Comparison of ENCODE assay signal across 8 cellular contexts in the genomic region with DNA sequence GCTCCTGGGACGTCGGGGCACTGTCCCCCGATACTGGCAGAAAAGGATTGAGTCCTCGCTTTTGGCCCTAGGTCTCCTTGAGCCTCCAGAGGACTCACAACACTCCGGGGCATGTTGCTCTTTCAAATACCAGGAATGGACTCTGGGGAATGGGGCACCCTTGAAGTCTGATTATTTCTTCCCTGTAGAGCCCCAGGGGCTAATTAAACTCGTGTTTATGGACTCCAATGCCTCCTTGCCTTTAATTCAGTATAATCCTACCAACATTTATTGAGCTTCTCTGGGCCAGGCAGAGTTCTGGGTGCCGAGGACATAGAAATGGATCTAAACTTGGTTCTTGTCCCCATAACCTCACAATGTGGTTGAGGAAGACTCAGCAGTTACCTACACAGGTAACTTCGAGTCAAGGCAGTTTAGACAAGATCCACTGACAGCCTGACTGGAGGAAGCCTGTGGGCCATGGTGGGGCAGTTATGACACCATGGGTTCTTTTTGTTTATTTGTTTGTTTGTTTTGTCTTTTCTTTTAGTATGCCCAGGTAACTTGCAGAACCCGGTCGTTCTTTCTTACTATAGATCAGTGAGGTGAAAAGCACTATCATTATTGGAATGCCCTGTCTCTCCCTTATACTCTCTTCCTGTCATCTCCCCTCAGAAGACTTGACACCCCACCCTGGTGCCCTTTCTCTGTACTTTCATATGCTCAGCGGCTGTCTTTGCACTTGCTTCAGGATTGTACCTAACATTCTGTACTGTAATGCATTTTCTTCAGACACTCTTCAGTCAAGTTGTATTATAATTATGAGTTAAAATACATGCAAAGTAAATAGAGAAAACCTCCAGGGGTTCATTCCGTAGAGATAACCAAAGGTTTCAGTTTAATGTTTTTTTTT. TPM values are rescaled to one million over a fixed set of nuclear protein-coding genes. Genes with fewer than 3 reads are reported as not detected.
DNase-seq lines count a peak whose midpoint lies in the region; ATAC-seq and TF ChIP-seq lines count a peak whose summit lies in the region.

No MANE protein-coding gene starts in this region.

- TF ChIP-seq CTCF in LNCaP clone FGC (IDR thresholded peaks at IDR 0.05; ENCODE audit: control insufficient read depth, extremely low read depth, insufficient read depth) = no peak
- no peak for TF ChIP-seq CTCF in heart left ventricle (IDR thresholded peaks at IDR 0.05)

- peaks cover 37 to 50% of the 10 kb centered on the region in 2 donors for H3K36me3 Mint-ChIP-seq in activated T-cell treated with anti-CD3 and anti-CD28 coated beads, Interleukin-2, amount 50 U/mL, for 72 hours (ENCODE audit: insufficient read depth in 2 of 2)

- ATAC-seq in activated T-cell treated with anti-CD3 and anti-CD28 coated beads, Interleukin-2, amount 50 U/mL, for 72 hours (replicated peaks in 1 of 2) = no peak
- ATAC-seq in heart left ventricle = peak; percentile 7 to 38 (median 20)

- TF ChIP-seq POLR2A in heart left ventricle (IDR thresholded peaks at IDR 0.05) = peak in 1 of 2 donors; percentile 8

- intact Hi-C loops in heart left ventricle (cut with DNase I) = loop anchor here in 9 of 10 donors (2.0 to 10.0 kb wide), 6 partner anchors 33 to 116 kb away; partner anchors contain the start of genes HYCC2 (in 3 of the 9) and NDUFB3 (in 3 of the 9)

- peak overlapping the region; percentile 65 for H3K4me3 ChIP-seq in LNCaP clone FGC (ENCODE audit: low read depth, low read length)
- peak overlapping the region; percentile 65 to 99 (median 85) for H3K4me3 ChIP-seq in heart left ventricle
- H3K4me3 ChIP-seq in skeletal muscle cell (ENCODE audit: low read depth, low read length) = peak overlapping the region; percentile 72

- 3 to 6% (median 3%) methylated on average over 12 of the region's 12 CpGs for WGBS in heart left ventricle, 4 donors

- peaks cover 0 to 27% (median 4%) of the 10 kb centered on the region in 9 donors for H3K36me3 ChIP-seq in heart left ventricle

- H3K4me3 Mint-ChIP-seq in activated T-cell treated with anti-CD3 and anti-CD28 coated beads, Interleukin-2, amount 50 U/mL, for 72 hours = peak overlapping the region; percentile 98 to 100

- no peaks in the 10 kb centered on the region for H3K27me3 Mint-ChIP-seq in activated T-cell treated with anti-CD3 and anti-CD28 coated beads, Interleukin-2, amount 50 U/mL, for 72 hours (ENCODE audit: low read depth)

- peak overlapping the region; percentile 99 for H3K27ac Mint-ChIP-seq in activated T-cell treated with anti-CD3 and anti-CD28 coated beads, Interleukin-2, amount 50 U/mL, for 72 hours

- no peaks in the 10 kb centered on the region for H3K9me3 ChIP-seq in heart left ventricle

- peak; percentile 39 for DNase-seq in activated T-cell treated with anti-CD3 and anti-CD28 coated beads, Interleukin-2, amount 50 U/mL, for 1 hour
- DNase-seq in activated T-cell treated with anti-CD3 and anti-CD28 coated beads for 4 hours (no peak), LNCaP clone FGC (ENCODE audit: low read depth) (no peak), heart left ventricle (no peak), skeletal muscle cell (ENCODE audit: low read depth) (no peak), SK-N-DZ (ENCODE audit: low spot score) (no peak)
- peak in 1 of 2 donors; percentile 31 for DNase-seq in activated T-cell treated with anti-CD3 and anti-CD28 coated beads, Interleukin-2, amount 50 U/mL, for 72 hours
- DNase-seq in activated CD4-positive, CD25-positive, alpha-beta regulatory T cell treated with anti-CD3 and anti-CD28 coated beads, Interleukin-2, amount 50 U/mL, for 72 hours = no peak

- peak overlapping the region; percentile 94 to 100 (median 100) for H3K27ac ChIP-seq in heart left ventricle

- no peaks in the 10 kb centered on the region for H3K27me3 ChIP-seq in heart left ventricle

- peaks cover 55% of the 10 kb centered on the region for H3K4me1 Mint-ChIP-seq in activated T-cell treated with anti-CD3 and anti-CD28 coated beads, Interleukin-2, amount 50 U/mL, for 72 hours (ENCODE audit: low read depth)

- H3K9me3 Mint-ChIP-seq in activated T-cell treated with anti-CD3 and anti-CD28 coated beads, Interleukin-2, amount 50 U/mL, for 72 hours = no peaks in the 10 kb centered on the region

- peaks cover 2 to 62% (median 39%) of the 10 kb centered on the region in 12 donors for H3K4me1 ChIP-seq in heart left ventricle

RNA-seq across cellular contexts. Expression of gene CFLAR, which starts 3.2 kb away (rescaled TPM):
- total RNA-seq in activated T-cell treated with anti-CD3 and anti-CD28 coated beads, Interleukin-2, amount 50 U/mL, for 72 hours = 100 to 1,000 TPM; 232 to 385 TPM
- total RNA-seq in heart left ventricle = 100 to 1,000 TPM; 130 to 279 (median 214) TPM
- 100 to 1,000 TPM; 120 to 249 TPM for polyA plus RNA-seq in heart left ventricle
- 0.43 and 2.4 TPM in 2 replicates for polyA plus RNA-seq in SK-N-DZ (2014; cell fraction: cytosol; rRNA removed)
- 0.53 and 2.4 TPM in 2 replicates for polyA plus RNA-seq in SK-N-DZ (2014; cell fraction: nucleus; rRNA removed)

RNA-seq across cellular contexts. Expression of gene NDUFB3, which starts 47.4 kb away (rescaled TPM):
- 10 to 100 TPM; 52.9 to 59.8 TPM for total RNA-seq in activated T-cell treated with anti-CD3 and anti-CD28 coated beads, Interleukin-2, amount 50 U/mL, for 72 hours
- total RNA-seq in heart left ventricle = 100 to 1,000 TPM; 197 to 496 (median 348) TPM
- 100 to 1,000 TPM; 210 to 424 TPM for polyA plus RNA-seq in heart left ventricle
- polyA plus RNA-seq in SK-N-DZ (2014; cell fraction: cytosol; rRNA removed) = 240 and 327 TPM in 2 replicates
- 152 and 157 TPM in 2 replicates for polyA plus RNA-seq in SK-N-DZ (2014; cell fraction: nucleus; rRNA removed)

RNA-seq across cellular contexts. Expression of gene HYCC2, which starts 47.7 kb away (rescaled TPM):
- 10 to 100 TPM; 31.5 to 38.0 TPM for total RNA-seq in activated T-cell treated with anti-CD3 and anti-CD28 coated beads, Interleukin-2, amount 50 U/mL, for 72 hours
- 10 to 100 TPM in 5 of 9 donors, 1 to 10 TPM in 4; 5.8 to 16.3 (median 12.1) TPM for total RNA-seq in heart left ventricle
- 1 to 10 TPM; 3.7 to 5.5 TPM for polyA plus RNA-seq in heart left ventricle
- polyA plus RNA-seq in SK-N-DZ (2014; cell fraction: cytosol; rRNA removed) = 2.3 and 3.1 TPM in 2 replicates
- polyA plus RNA-seq in SK-N-DZ (2014; cell fraction: nucleus; rRNA removed) = 4.9 and 6.1 TPM in 2 replicates

Comparison
In these comparisons a context has a peak if more than half of its experiments do, and no peak if none do; other contexts are left out.
1. ATAC-seq: peak in heart left ventricle (4 of 4); none in activated T-cell treated with anti-CD3 and anti-CD28 coated beads, Interleukin-2, amount 50 U/mL, for 72 hours (0 of 2).
2. Peak in every context shown above with its lines, with median percentiles within 50 percentile points of each other: H3K4me3 ChIP-seq.